36 cellular contexts compared by ENCODE assay signal in genomic region chr16:52577130-52577706, GRCh38. TPM values are rescaled to one million over a fixed set of nuclear protein-coding genes. Genes with fewer than 3 reads are reported as not detected.
"Had no signal": no experiment of that assay in that cellular context is flagged by ENCODE, and none has a peak within 500 bp of the region (broad histone marks: within the 10 kb centered on the region; RNA-seq: fewer than 3 reads in every experiment).

No MANE protein-coding gene starts in this region.

- H3K4me1 Mint-ChIP-seq: nephron progenitor cell; stimulated activated memory B cell treated with anti-CD40 and anti-IgM and Interleukin-4, amounts not matched to agents 10 μg/mL and 1 μg/mL and 100 μg/mL, for 72 hours; stimulated activated naive CD8-positive, alpha-beta T cell treated with anti-CD3 and anti-CD28 coated beads, Interleukin-15, amount 100 ng/mL, for 72 hours had no signal

- ATAC-seq: activated CD4-positive, CD25-positive, alpha-beta regulatory T cell treated with anti-CD3 and anti-CD28 coated beads, Interleukin-2, amount 50 U/mL, for 24 hours; gastroesophageal sphincter; left cardiac atrium; left ventricle myocardium superior; stimulated activated memory B cell treated with anti-CD40 and anti-IgM and Interleukin-4, amounts not matched to agents 10 μg/mL and 1 μg/mL and 100 μg/mL, for 72 hours; stimulated activated naive CD8-positive, alpha-beta T cell treated with anti-CD3 and anti-CD28 coated beads, Interleukin-15, amount 100 ng/mL, for 72 hours had no signal

- H3K9me3 Mint-ChIP-seq: activated naive CD4-positive, alpha-beta T cell treated with anti-CD3 and anti-CD28 coated beads for 36 hours; activated T-helper 1 cell treated with anti-CD3 and anti-CD28 coated beads, Interleukin-12 subunit alpha, Interleukin-12 subunit beta, Interleukin-2, Interleukin-4 antibody, amounts not matched to agents 30 ng/mL and 10 ng/mL and 1 ng/mL, durations not matched to agents 14 hours and 24 hours and 36 hours; nephron progenitor cell had no signal

- H3K4me1 ChIP-seq: gastroesophageal sphincter, prostate gland, sigmoid colon, thyroid gland had no signal

- H3K36me3 ChIP-seq: brain microvascular endothelial cell, gastroesophageal sphincter, ovary, prostate gland, sigmoid colon, thyroid gland had no signal

- H3K4me3 Mint-ChIP-seq: activated naive CD4-positive, alpha-beta T cell treated with anti-CD3 and anti-CD28 coated beads for 36 hours; activated T-helper 1 cell treated with anti-CD3 and anti-CD28 coated beads, Interleukin-12 subunit alpha, Interleukin-12 subunit beta, Interleukin-2, Interleukin-4 antibody, amounts not matched to agents 30 ng/mL and 10 ng/mL and 1 ng/mL, durations not matched to agents 14 hours and 24 hours and 36 hours; nephron progenitor cell; stimulated activated memory B cell treated with anti-CD40 and anti-IgM and Interleukin-4, amounts not matched to agents 10 μg/mL and 1 μg/mL and 100 μg/mL, for 72 hours; stimulated activated naive CD8-positive, alpha-beta T cell treated with anti-CD3 and anti-CD28 coated beads, Interleukin-15, amount 100 ng/mL, for 72 hours had no signal

- H3K4me3 ChIP-seq: coronary artery, dorsolateral prefrontal cortex, gastroesophageal sphincter, ovary, prostate gland, sigmoid colon, thyroid gland had no signal

- H3K27ac Mint-ChIP-seq: activated naive CD4-positive, alpha-beta T cell treated with anti-CD3 and anti-CD28 coated beads for 36 hours; activated T-helper 1 cell treated with anti-CD3 and anti-CD28 coated beads, Interleukin-12 subunit alpha, Interleukin-12 subunit beta, Interleukin-2, Interleukin-4 antibody, amounts not matched to agents 30 ng/mL and 10 ng/mL and 1 ng/mL, durations not matched to agents 14 hours and 24 hours and 36 hours; nephron progenitor cell; stimulated activated memory B cell treated with anti-CD40 and anti-IgM and Interleukin-4, amounts not matched to agents 10 μg/mL and 1 μg/mL and 100 μg/mL, for 72 hours; stimulated activated naive CD8-positive, alpha-beta T cell treated with anti-CD3 and anti-CD28 coated beads, Interleukin-15, amount 100 ng/mL, for 72 hours had no signal

- H3K36me3 Mint-ChIP-seq: stimulated activated memory B cell treated with anti-CD40 and anti-IgM and Interleukin-4, amounts not matched to agents 10 μg/mL and 1 μg/mL and 100 μg/mL, for 72 hours had no signal

- FAIRE-seq: astrocyte, keratinocyte, small intestine, TTC549 had no signal

- H3K9me3 ChIP-seq: gastroesophageal sphincter, ovary, prostate gland, sigmoid colon, thyroid gland had no signal

- H3K27me3 ChIP-seq: brain microvascular endothelial cell, gastroesophageal sphincter, ovary, sigmoid colon, thyroid gland had no signal

- H3K27me3 Mint-ChIP-seq: stimulated activated memory B cell treated with anti-CD40 and anti-IgM and Interleukin-4, amounts not matched to agents 10 μg/mL and 1 μg/mL and 100 μg/mL, for 72 hours; stimulated activated naive CD8-positive, alpha-beta T cell treated with anti-CD3 and anti-CD28 coated beads, Interleukin-15, amount 100 ng/mL, for 72 hours had no signal

- H3K27ac ChIP-seq: brain microvascular endothelial cell, coronary artery, dorsolateral prefrontal cortex, gastroesophageal sphincter, ovary, prostate gland, sigmoid colon, thyroid gland had no signal

- DNase-seq: activated CD4-positive, alpha-beta T cell treated with anti-CD3 and anti-CD28 coated beads for 48 hours; activated CD4-positive, alpha-beta T cell treated with anti-CD3 and anti-CD28 coated beads, Interleukin-2, amount 50 U/mL, for 48 hours; activated CD8-positive, alpha-beta memory T cell treated with anti-CD3 and anti-CD28 coated beads, Interleukin-2, amount 50 U/mL, for 4 hours; activated effector memory CD4-positive, alpha-beta T cell treated with anti-CD3 and anti-CD28 coated beads, Interleukin-2, amount 50 U/mL, for 16 hours; activated naive CD4-positive, alpha-beta T cell treated with anti-CD3 and anti-CD28 coated beads for 36 hours; activated T-cell treated with anti-CD3 and anti-CD28 coated beads, Interleukin-2, amount 50 U/mL, for 1 hour; amniotic stem cell; brain microvascular endothelial cell; dorsolateral prefrontal cortex; effector memory CD4-positive, alpha-beta T cell; hippocampal formation; left cardiac atrium; left ventricle myocardium superior; nephron progenitor cell; ovary; retina; sigmoid colon; small intestine; stimulated activated CD4-positive, alpha-beta T cell treated with anti-CD3 and anti-CD28 coated beads, Interleukin-4, amount 100 ng/mL, for 4 hours; stimulated activated CD8-positive, alpha-beta memory T cell treated with anti-CD3 and anti-CD28 coated beads, Interleukin-4, amount 100 ng/mL, for 48 hours; stimulated activated naive CD8-positive, alpha-beta T cell treated with anti-CD3 and anti-CD28 coated beads, Interleukin-15, amount 100 ng/mL, for 72 hours; T-helper 9 cell; thyroid gland had no signal

RNA-seq across cellular contexts. Expression of gene TOX3, which starts 30.3 kb away (rescaled TPM):
- total RNA-seq: activated CD8-positive, alpha-beta memory T cell treated with anti-CD3 and anti-CD28 coated beads for 36 hours; activated naive CD4-positive, alpha-beta T cell treated with anti-CD3 and anti-CD28 coated beads for 36 hours; activated T-helper 1 cell treated with anti-CD3 and anti-CD28 coated beads, Interleukin-12 subunit alpha, Interleukin-12 subunit beta, Interleukin-2, Interleukin-4 antibody, amounts not matched to agents 30 ng/mL and 10 ng/mL and 1 ng/mL, durations not matched to agents 14 hours and 24 hours and 36 hours; cardiac septum; left cardiac atrium; left ventricle myocardium superior; lung microvascular endothelial cell; T-helper 1 cell treated with Interleukin-12 subunit alpha and Interleukin-12 subunit beta and Interleukin-4 antibody, amounts not matched to agents 30 ng/mL and 1 ng/mL, for 36 hours; thyroid gland had no signal
- polyA plus RNA-seq: keratinocyte had no signal
